Comparison of ENCODE assay signal across 11 cellular contexts in the genomic region with DNA sequence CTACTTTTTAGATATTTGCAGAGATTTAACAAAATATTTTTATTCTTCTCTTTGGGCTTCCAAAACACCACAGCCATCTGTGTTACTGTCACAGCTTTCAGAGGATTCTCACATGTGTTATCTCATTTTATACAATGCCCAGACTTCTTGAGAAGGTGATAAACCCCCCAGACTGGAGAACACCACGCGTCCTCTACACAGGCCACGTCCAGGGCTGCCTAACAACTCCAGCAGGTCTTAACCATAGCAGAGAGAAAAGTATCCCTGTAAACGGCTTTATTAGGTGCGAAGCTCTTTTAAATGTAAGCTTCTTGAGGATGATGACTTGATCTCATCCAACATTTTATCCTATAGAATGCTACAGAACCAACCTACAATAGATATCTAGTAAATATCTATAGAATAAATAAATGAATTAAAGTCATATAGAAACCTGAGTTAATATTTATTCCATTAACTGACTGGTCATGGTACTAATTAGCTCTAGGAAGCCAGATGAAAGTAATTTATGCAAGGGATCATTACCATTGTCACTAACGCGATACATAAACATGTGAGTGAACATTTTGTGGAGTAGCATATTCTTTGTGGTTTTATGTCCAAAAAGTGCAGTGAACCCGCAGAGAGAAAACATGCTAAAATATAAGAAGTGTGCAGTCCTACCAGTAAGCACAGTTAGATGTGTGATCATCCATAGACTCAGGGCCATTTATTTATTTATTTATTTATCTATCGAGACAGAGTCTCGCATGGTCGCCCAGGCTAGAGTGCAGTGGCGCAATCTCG.
DNase-seq lines count a peak whose midpoint lies in the region; ATAC-seq and TF ChIP-seq lines count a peak whose summit lies in the region.
"Had no signal": no experiment of that assay in that cellular context is flagged by ENCODE, and none has a peak within 500 bp of the region (broad histone marks: within the 10 kb centered on the region; RNA-seq: fewer than 3 reads in every experiment).

No MANE protein-coding gene starts in this region.

- H3K27ac ChIP-seq in OCI-LY1 (ENCODE audit: low read depth, low read length, poor library complexity, severe bottlenecking) (peak overlapping the region; percentile 85), skin epidermis (peak overlapping the region in 18 of 21 experiments; percentile 8 to 87 (median 72))
- peak overlapping the region; percentile 89 for H3K27ac ChIP-seq in effector memory CD4-positive, alpha-beta T cell (ENCODE audit: insufficient read depth, low read length, poor library complexity, severe bottlenecking)
- H3K27ac ChIP-seq: 22Rv1 had no signal

- peak overlapping the region; percentile 92 for H3K4me3 ChIP-seq in OCI-LY1 (ENCODE audit: low read depth, low read length, poor library complexity, severe bottlenecking)
- peak overlapping the region; percentile 85 for H3K4me3 ChIP-seq in effector memory CD4-positive, alpha-beta T cell (ENCODE audit: insufficient read depth, low read depth, low read length, poor library complexity, severe bottlenecking)
- peak overlapping the region; percentile 19 to 42 (median 26) for H3K4me3 ChIP-seq in skin epidermis

- H2AFZ ChIP-seq in OCI-LY1 (ENCODE audit: low read length) = no peak overlapping the region

- H3K9me3 ChIP-seq in OCI-LY1 (ENCODE audit: low read length) = no peaks in the 10 kb centered on the region
- H3K9me3 ChIP-seq in effector memory CD4-positive, alpha-beta T cell (ENCODE audit: control insufficient read depth, low read length) = no peaks in the 10 kb centered on the region

- H3K36me3 ChIP-seq in OCI-LY1 (ENCODE audit: insufficient read depth, low read length) = peaks cover 62% of the 10 kb centered on the region
- peaks cover 20% of the 10 kb centered on the region for H3K36me3 ChIP-seq in effector memory CD4-positive, alpha-beta T cell (ENCODE audit: control insufficient read depth, insufficient read depth, low read length)

- peak overlapping the region; percentile 79 for H3K27ac Mint-ChIP-seq in T-helper 1 cell treated with Interleukin-12 subunit alpha and Interleukin-12 subunit beta and Interleukin-4 antibody, amounts not matched to agents 30 μg/mL and 1 μg/mL, for 36 hours
- H3K27ac Mint-ChIP-seq: type B pancreatic cell had no signal

- H3K9me2 ChIP-seq in OCI-LY1 (ENCODE audit: low read depth, low read length) = no peaks in the 10 kb centered on the region

- DNase-seq in T-helper 1 cell (no peak), GM10266 (ENCODE audit: extremely low spot score) (no peak), GDM1 (lab: John Stamatoyannopoulos, UW) (no peak)
- DNase-seq in effector memory CD4-positive, alpha-beta T cell = no peak
- DNase-seq: NCI-H446 had no signal

- peaks cover 69% of the 10 kb centered on the region for H3K4me1 Mint-ChIP-seq in T-helper 1 cell treated with Interleukin-12 subunit alpha and Interleukin-12 subunit beta and Interleukin-4 antibody, amounts not matched to agents 30 μg/mL and 1 μg/mL, for 36 hours (ENCODE audit: low read depth)

- peaks cover 13% of the 10 kb centered on the region for H3K36me3 Mint-ChIP-seq in T-helper 1 cell treated with Interleukin-12 subunit alpha and Interleukin-12 subunit beta and Interleukin-4 antibody, amounts not matched to agents 30 μg/mL and 1 μg/mL, for 36 hours (ENCODE audit: low read depth)

- H3F3A ChIP-seq in OCI-LY1 (ENCODE audit: insufficient read depth, low read length) = 0 out of 2 replicates have a peak, but pooled peaks cover under 1% of the 10 kb centered on the region

- peak overlapping the region; percentile 95 for H3K9ac ChIP-seq in OCI-LY1 (ENCODE audit: low read length)

- H3K27me3 ChIP-seq in OCI-LY1 (ENCODE audit: insufficient read depth, low read length) = no peaks in the 10 kb centered on the region
- H3K27me3 ChIP-seq in effector memory CD4-positive, alpha-beta T cell (replicated peaks; ENCODE audit: control insufficient read depth, insufficient read depth, low read length, poor library complexity, severe bottlenecking) = no peaks in the 10 kb centered on the region

- H3K9me3 Mint-ChIP-seq in T-helper 1 cell treated with Interleukin-12 subunit alpha and Interleukin-12 subunit beta and Interleukin-4 antibody, amounts not matched to agents 30 μg/mL and 1 μg/mL, for 36 hours = no peaks in the 10 kb centered on the region
- H3K9me3 Mint-ChIP-seq: type B pancreatic cell had no signal

- H3K79me2 ChIP-seq in OCI-LY1 (ENCODE audit: insufficient read depth, low read length) = peaks cover 85% of the 10 kb centered on the region

- H3K4me2 ChIP-seq in OCI-LY1 (ENCODE audit: low read length) = peak overlapping the region; percentile 67

- H4K20me1 ChIP-seq in OCI-LY1 (ENCODE audit: insufficient read depth, low read length) = no peaks in the 10 kb centered on the region

- ATAC-seq in HG03139 (IDR thresholded peaks at IDR 0.05; ENCODE audit: unreplicated experiment) = no peak

- H3K4me3 Mint-ChIP-seq in T-helper 1 cell treated with Interleukin-12 subunit alpha and Interleukin-12 subunit beta and Interleukin-4 antibody, amounts not matched to agents 30 μg/mL and 1 μg/mL, for 36 hours = peak overlapping the region; percentile 85
- H3K4me3 Mint-ChIP-seq: type B pancreatic cell had no signal

- peaks cover 75% of the 10 kb centered on the region for H3K4me1 ChIP-seq in OCI-LY1 (ENCODE audit: insufficient read depth, low read length, severe bottlenecking)
- H3K4me1 ChIP-seq in effector memory CD4-positive, alpha-beta T cell (ENCODE audit: control insufficient read depth, insufficient read depth, low read length, poor library complexity, severe bottlenecking) = peaks cover 46% of the 10 kb centered on the region

- H3K27me3 Mint-ChIP-seq in T-helper 1 cell treated with Interleukin-12 subunit alpha and Interleukin-12 subunit beta and Interleukin-4 antibody, amounts not matched to agents 30 μg/mL and 1 μg/mL, for 36 hours (ENCODE audit: low read depth) = no peaks in the 10 kb centered on the region
- H3K27me3 Mint-ChIP-seq: type B pancreatic cell had no signal

- TF ChIP-seq CTCF in OCI-LY1 (IDR thresholded peaks at IDR 0.05; ENCODE audit: low read length) = no peak
- TF ChIP-seq CTCF in GM10266 (IDR thresholded peaks at IDR 0.05; ENCODE audit: control insufficient read depth, insufficient read depth, low read depth, missing control alignments) = no peak

Comparison
In these comparisons a context has a peak if more than half of its experiments do, and no peak if none do; other contexts are left out.
1. H3K4me3 ChIP-seq: peak in every context shown above with its lines; median percentile 92 in OCI-LY1; 85 in effector memory CD4-positive, alpha-beta T cell; 26 in skin epidermis.